ENCODE assay signal across 8 cellular contexts in the genomic region with DNA sequence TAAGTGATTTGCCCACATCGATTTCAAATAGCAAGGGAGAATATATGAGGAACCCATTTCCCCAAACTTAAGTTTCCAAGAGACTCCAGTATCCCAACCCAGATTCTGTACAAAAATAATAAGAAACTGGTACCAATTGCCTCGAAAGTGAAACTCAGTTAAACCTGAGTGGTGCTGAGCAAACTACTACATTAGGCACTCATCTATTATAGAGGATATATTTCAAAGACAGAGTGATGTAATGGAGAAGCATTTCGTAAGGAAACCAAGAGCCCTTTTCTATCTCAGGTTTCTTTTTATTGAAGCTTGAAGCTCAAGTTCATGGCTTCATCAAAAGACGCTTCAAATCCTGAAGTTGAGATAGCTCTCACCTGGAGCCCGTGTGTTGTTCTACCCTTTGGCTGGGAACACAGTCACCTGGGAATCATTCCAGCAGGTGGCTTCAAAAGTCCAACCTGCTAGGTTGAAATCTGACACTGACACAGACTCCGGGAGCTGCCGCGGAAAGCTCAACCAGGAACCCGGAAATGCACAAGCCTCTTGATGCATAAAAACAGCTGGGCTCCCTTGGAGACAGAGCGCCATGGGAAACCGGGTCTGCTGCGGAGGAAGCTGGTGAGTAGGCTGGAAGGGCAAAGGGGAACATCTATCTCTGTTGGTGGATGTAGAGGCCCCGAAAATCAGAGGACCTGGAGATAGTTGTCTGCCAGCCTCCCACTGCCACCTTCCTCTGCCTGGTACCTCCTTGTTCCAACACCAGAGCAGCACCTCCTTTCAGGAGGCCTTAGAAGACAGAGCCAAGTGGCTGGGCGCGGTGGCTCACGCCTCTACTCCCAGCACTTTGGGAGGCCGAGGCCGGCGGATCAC. TPM values are rescaled to one million over a fixed set of nuclear protein-coding genes. Genes with fewer than 3 reads are reported as not detected.
DNase-seq lines count a peak whose midpoint lies in the region; ATAC-seq and TF ChIP-seq lines count a peak whose summit lies in the region.

A gene with protein sequence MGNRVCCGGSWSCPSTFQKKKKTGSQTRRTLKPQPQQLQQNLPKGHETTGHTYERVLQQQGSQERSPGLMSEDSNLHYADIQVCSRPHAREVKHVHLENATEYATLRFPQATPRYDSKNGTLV (plus strand): TSS at position 524 of the 867 bp plus-strand sequence. CDS start 60 bp downstream, at position 584.

- peak; percentile 66 for DNase-seq in NCI-H524 treated with DMSO at 0.1 percent for 48 hours (lab: John Stamatoyannopoulos, UW)
- DNase-seq in fibroblast of villous mesenchyme (ENCODE audit: low read depth): peak; percentile 47
- no peak for DNase-seq in mesenteric fat pad (ENCODE audit: low spot score)
- DNase-seq in RPMI8226: no peak

- H2AFZ ChIP-seq in parathyroid adenoma: peak within 1 kb of the TSS; percentile 76

- H3K9ac ChIP-seq in parathyroid adenoma: no peak within 1 kb of the TSS

- CTCF ChIA-PET in HEK293 (lab: Yijun Ruan, JAX): interaction anchor here (0.5 to 1.9 kb wide), 6 partner anchors 8 to 459 kb away, joined by 3 to 8 read pairs (median 4); no protein-coding TSS in a partner anchor

- TF ChIP-seq CTCF in HEK293 (tag by site-specific recombination; IDR thresholded peaks at IDR 0.05): no peak
- no peak for TF ChIP-seq CTCF in fibroblast of villous mesenchyme (IDR thresholded peaks at IDR 0.05; ENCODE audit: insufficient read depth, low read depth, low read length)
- no peak for TF ChIP-seq CTCF in parathyroid adenoma (IDR thresholded peaks at IDR 0.05)

- H3K79me2 ChIP-seq in parathyroid adenoma: no peaks in the 10 kb centered on the region

- H3K4me1 ChIP-seq in HEK293 (ENCODE audit: control insufficient read depth, insufficient read depth, low read length) (no peaks in the 10 kb centered on the region), parathyroid adenoma (no peaks in the 10 kb centered on the region)

- POLR2A ChIA-PET in HEK293 (lab: Yijun Ruan, JAX): interaction anchor here (1.4 to 1.6 kb wide), 2 partner anchors 8 to 36 kb away, joined by 4 to 16 read pairs; no protein-coding TSS in a partner anchor

- H3K36me3 ChIP-seq in HEK293 (ENCODE audit: control insufficient read depth in 2 of 2, insufficient read depth in 1 of 2, low read length in 2 of 2) (no peaks in the 10 kb centered on the region), parathyroid adenoma (ENCODE audit: control insufficient read depth, insufficient read depth, low read length) (no peaks in the 10 kb centered on the region)

- no peaks in the 10 kb centered on the region for H3K9me3 ChIP-seq in HEK293 (ENCODE audit: control insufficient read depth, insufficient read depth, low read depth, low read length)
- no peaks in the 10 kb centered on the region for H3K9me3 ChIP-seq in parathyroid adenoma (ENCODE audit: control insufficient read depth, low read length)

- no peak within 1 kb of the TSS for H3K27ac ChIP-seq in HEK293 (ENCODE audit: extremely low read depth, low read depth, low read length)
- H3K27ac ChIP-seq in parathyroid adenoma: peak within 1 kb of the TSS; percentile 83

- H3K4me2 ChIP-seq in parathyroid adenoma (ENCODE audit: low read length): peak within 1 kb of the TSS; percentile 69

- H3K4me3 ChIP-seq in HEK293 (ENCODE audit: low read depth, low read length): no peak within 1 kb of the TSS; the same call in 1 of the 2 replicates
- H3K4me3 ChIP-seq in fibroblast of villous mesenchyme (ENCODE audit: low read depth, low read length): no peak within 1 kb of the TSS
- peak within 1 kb of the TSS; percentile 55 for H3K4me3 ChIP-seq in parathyroid adenoma (ENCODE audit: low read depth, low read length)

- no peaks in the 10 kb centered on the region for H3K27me3 ChIP-seq in parathyroid adenoma (ENCODE audit: control insufficient read depth, insufficient read depth, low read length)

- ATAC-seq in GM21381 (IDR thresholded peaks at IDR 0.05; ENCODE audit: unreplicated experiment) (no peak), HG02840 (IDR thresholded peaks at IDR 0.05; ENCODE audit: low FRiP score, unreplicated experiment) (no peak)

TF ChIP-seq in HEK293, 187 proteins besides CTCF, POLR2A, EP300 and RAD21:
- TF ChIP-seq, protein P1, sequence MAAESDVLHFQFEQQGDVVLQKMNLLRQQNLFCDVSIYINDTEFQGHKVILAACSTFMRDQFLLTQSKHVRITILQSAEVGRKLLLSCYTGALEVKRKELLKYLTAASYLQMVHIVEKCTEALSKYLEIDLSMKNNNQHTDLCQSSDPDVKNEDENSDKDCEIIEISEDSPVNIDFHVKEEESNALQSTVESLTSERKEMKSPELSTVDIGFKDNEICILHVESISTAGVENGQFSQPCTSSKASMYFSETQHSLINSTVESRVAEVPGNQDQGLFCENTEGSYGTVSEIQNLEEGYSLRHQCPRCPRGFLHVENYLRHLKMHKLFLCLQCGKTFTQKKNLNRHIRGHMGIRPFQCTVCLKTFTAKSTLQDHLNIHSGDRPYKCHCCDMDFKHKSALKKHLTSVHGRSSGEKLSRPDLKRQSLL (tag by site-specific recombination; IDR thresholded peaks at IDR 0.05): no peak
- TF ChIP-seq, protein P2, sequence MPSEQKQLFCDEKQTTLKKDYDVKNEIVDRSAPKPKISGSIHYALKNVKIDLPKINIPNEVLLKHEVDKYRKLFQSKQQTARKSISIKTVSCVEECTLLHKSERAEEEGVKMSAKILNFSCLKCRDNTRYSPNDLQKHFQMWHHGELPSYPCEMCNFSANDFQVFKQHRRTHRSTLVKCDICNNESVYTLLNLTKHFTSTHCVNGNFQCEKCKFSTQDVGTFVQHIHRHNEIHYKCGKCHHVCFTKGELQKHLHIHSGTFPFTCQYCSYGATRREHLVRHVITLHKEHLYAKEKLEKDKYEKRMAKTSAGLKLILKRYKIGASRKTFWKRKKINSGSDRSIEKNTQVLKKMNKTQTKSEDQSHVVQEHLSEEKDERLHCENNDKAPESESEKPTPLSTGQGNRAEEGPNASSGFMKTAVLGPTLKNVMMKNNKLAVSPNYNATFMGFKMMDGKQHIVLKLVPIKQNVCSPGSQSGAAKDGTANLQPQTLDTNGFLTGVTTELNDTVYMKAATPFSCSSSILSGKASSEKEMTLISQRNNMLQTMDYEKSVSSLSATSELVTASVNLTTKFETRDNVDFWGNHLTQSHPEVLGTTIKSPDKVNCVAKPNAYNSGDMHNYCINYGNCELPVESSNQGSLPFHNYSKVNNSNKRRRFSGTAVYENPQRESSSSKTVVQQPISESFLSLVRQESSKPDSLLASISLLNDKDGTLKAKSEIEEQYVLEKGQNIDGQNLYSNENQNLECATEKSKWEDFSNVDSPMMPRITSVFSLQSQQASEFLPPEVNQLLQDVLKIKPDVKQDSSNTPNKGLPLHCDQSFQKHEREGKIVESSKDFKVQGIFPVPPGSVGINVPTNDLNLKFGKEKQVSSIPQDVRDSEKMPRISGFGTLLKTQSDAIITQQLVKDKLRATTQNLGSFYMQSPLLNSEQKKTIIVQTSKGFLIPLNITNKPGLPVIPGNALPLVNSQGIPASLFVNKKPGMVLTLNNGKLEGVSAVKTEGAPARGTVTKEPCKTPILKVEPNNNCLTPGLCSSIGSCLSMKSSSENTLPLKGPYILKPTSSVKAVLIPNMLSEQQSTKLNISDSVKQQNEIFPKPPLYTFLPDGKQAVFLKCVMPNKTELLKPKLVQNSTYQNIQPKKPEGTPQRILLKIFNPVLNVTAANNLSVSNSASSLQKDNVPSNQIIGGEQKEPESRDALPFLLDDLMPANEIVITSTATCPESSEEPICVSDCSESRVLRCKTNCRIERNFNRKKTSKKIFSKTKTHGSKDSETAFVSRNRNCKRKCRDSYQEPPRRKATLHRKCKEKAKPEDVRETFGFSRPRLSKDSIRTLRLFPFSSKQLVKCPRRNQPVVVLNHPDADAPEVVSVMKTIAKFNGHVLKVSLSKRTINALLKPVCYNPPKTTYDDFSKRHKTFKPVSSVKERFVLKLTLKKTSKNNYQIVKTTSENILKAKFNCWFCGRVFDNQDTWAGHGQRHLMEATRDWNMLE (tag by site-specific recombination; conservative IDR thresholded peaks at IDR 0.05; ENCODE audit: low read depth): peak; percentile 30; the same call in 1 of the 2 replicates
- TF ChIP-seq ZNF660 (tag by site-specific recombination; IDR thresholded peaks at IDR 0.05) (0 out of 2 replicates have a peak, but pooled peaks have one; percentile 26), ZNF211 (tag by site-specific recombination; IDR thresholded peaks at IDR 0.05; ENCODE audit: low read depth) (no peak), ZNF2 (tag by site-specific recombination; IDR thresholded peaks at IDR 0.05) (0 out of 2 replicates have a peak, but pooled peaks have one; percentile 7), ZNF335 (tag by site-specific recombination; conservative IDR thresholded peaks at IDR 0.05) (peak; percentile 31), OSR2 (tag by site-specific recombination; IDR thresholded peaks at IDR 0.05) (0 out of 2 replicates have a peak, but pooled peaks have one; percentile 22), GLIS1 (tag by site-specific recombination; IDR thresholded peaks at IDR 0.05) (peak; percentile 8; the same call in 1 of the 2 replicates), SCRT2 (tag by site-specific recombination; IDR thresholded peaks at IDR 0.05) (peak; percentile 81)
- TF ChIP-seq, protein P3, sequence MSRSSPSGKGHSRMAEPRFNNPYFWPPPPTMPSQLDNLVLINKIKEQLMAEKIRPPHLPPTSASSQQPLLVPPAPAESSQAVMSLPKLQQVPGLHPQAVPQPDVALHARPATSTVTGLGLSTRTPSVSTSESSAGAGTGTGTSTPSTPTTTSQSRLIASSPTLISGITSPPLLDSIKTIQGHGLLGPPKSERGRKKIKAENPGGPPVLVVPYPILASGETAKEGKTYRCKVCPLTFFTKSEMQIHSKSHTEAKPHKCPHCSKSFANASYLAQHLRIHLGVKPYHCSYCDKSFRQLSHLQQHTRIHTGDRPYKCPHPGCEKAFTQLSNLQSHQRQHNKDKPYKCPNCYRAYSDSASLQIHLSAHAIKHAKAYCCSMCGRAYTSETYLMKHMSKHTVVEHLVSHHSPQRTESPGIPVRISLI (tag by site-specific recombination; IDR thresholded peaks at IDR 0.05): no peak
- TF ChIP-seq, protein P4, sequence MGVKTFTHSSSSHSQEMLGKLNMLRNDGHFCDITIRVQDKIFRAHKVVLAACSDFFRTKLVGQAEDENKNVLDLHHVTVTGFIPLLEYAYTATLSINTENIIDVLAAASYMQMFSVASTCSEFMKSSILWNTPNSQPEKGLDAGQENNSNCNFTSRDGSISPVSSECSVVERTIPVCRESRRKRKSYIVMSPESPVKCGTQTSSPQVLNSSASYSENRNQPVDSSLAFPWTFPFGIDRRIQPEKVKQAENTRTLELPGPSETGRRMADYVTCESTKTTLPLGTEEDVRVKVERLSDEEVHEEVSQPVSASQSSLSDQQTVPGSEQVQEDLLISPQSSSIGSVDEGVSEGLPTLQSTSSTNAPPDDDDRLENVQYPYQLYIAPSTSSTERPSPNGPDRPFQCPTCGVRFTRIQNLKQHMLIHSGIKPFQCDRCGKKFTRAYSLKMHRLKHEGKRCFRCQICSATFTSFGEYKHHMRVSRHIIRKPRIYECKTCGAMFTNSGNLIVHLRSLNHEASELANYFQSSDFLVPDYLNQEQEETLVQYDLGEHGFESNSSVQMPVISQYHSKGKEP (tag by site-specific recombination; IDR thresholded peaks at IDR 0.05): peak; percentile 94

RNA-seq across cellular contexts. Expression of the gene that starts here (rescaled TPM):
- total RNA-seq in fibroblast of villous mesenchyme (0.32 and 0.86 TPM in 2 replicates), mesenteric fat pad (3.1 TPM)

Comparison
In these comparisons a context has a peak if more than half of its experiments do, and no peak if none do; other contexts are left out.
1. Peak in DNase-seq in fibroblast of villous mesenchyme; RNA of the gene not detected or under 1 TPM.